ENCODE assay signal across 8 cellular contexts in the genomic region with DNA sequence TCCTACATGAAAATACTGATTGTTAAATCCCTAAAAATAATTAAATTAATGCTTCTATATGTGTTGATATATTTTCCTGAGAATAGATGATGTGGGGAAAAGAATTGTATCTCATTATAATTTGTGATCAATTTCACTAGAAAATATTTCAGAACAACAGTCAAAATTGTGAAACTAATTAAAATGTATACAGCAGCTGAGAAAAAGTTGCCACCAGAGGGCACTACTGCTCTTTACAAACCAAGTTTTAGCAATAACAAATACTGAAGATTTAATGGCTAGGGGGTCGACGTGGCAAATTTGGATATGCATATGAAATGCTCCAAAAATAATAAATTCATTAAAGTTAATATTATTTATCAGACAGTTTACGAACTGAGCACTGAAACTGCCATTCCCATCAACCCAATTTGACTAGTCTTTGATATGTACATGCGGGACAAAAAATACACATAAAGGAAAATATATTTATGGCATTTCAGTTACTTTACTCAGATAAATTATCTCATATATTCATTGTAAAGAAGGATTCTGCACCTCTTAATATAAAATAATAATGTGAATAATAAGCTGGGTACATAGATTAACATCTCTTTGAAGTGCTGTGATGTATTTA.
DNase-seq lines count a peak whose midpoint lies in the region; ATAC-seq, FAIRE-seq and TF ChIP-seq lines count a peak whose summit lies in the region.

No MANE protein-coding gene starts in this region.

- H3K27ac ChIP-seq in C4-2B (no peak overlapping the region), K562 (ENCODE audit: extremely low read depth, low read depth, low read length) (no peak overlapping the region), left lung (no peak overlapping the region), transverse colon (no peak overlapping the region)

- H3K4me1 ChIP-seq in K562 (replicated peaks in 1 of 2; ENCODE audit: control insufficient read depth in 2 of 2, insufficient read depth in 2 of 2, low read length in 2 of 2) (no peaks in the 10 kb centered on the region), left lung (no peaks in the 10 kb centered on the region), transverse colon (no peaks in the 10 kb centered on the region)

- TF ChIP-seq EP300 in K562 (IDR thresholded peaks at IDR 0.05; ENCODE audit: low read length) (no peak), transverse colon (IDR thresholded peaks at IDR 0.05; ENCODE audit: low read depth) (no peak)

- no peak for TF ChIP-seq POLR2A in K562 (conservative IDR thresholded peaks at IDR 0.05)
- no peak for TF ChIP-seq POLR2A in transverse colon (IDR thresholded peaks at IDR 0.05)

- H3K9me3 ChIP-seq in K562 (replicated peaks; ENCODE audit: control insufficient read depth, insufficient read depth, low read depth, low read length): no peaks in the 10 kb centered on the region
- no peaks in the 10 kb centered on the region for H3K9me3 ChIP-seq in left lung
- peaks cover 0 to 8% of the 10 kb centered on the region in 2 donors for H3K9me3 ChIP-seq in transverse colon

- 11% methylated on average over 4 of the region's 4 CpGs for WGBS in K562 (ENCODE audit: insufficient coverage, low coverage, missing lambda C conversion rate)
- WGBS in transverse colon (ENCODE audit: low coverage in 1 of 2), 2 donors: 31 to 32% methylated on average over 4 of the region's 4 CpGs

- H3K4me2 ChIP-seq in K562 (ENCODE audit: insufficient read depth, low read length): no peak overlapping the region

- H3K27me3 ChIP-seq in K562 (ENCODE audit: control insufficient read depth in 2 of 2, insufficient read depth in 2 of 2, low read length in 2 of 2): no peaks in the 10 kb centered on the region
- H3K27me3 ChIP-seq in left lung: no peaks in the 10 kb centered on the region
- no peaks in the 10 kb centered on the region for H3K27me3 ChIP-seq in transverse colon

- H4K20me1 ChIP-seq in K562 (replicated peaks; ENCODE audit: control insufficient read depth, insufficient read depth, low read length): no peaks in the 10 kb centered on the region

- H3K4me3 ChIP-seq in K562 (no peak overlapping the region), left lung (no peak overlapping the region), transverse colon (no peak overlapping the region)

- TF ChIP-seq RAD21 in K562 (CRISPR knock-in tag; conservative IDR thresholded peaks at IDR 0.05 in 1 of 2, IDR thresholded peaks at IDR 0.05 in 1 of 2): peak; percentile 73 to 87

- no peak overlapping the region for H2AFZ ChIP-seq in K562 (ENCODE audit: low read depth, low read length)

- in situ Hi-C loops in K562 (cut with MboI): no loop called here
- in situ Hi-C loops in transverse colon (cut with MboI; ENCODE audit: low pct_ligation_motif_present in 1 of 4, low pct_unique_long_range_greater_than_20kb in 1 of 4, low sequenced_read_pairs in 3 of 4): no loop called here

- no peak for FAIRE-seq in K562 (lab: Jason Lieb, UNC)

- H3K36me3 ChIP-seq in K562 (ENCODE audit: control insufficient read depth, insufficient read depth, low read length) (no peaks in the 10 kb centered on the region), left lung (no peaks in the 10 kb centered on the region), transverse colon (no peaks in the 10 kb centered on the region)

- TF ChIP-seq CTCF in C4-2B (conservative IDR thresholded peaks at IDR 0.05) (peak; percentile 84), GM20000 (IDR thresholded peaks at IDR 0.05; ENCODE audit: extremely low read depth, missing control alignments) (peak; percentile 52), K562 (IDR thresholded peaks at IDR 0.05 in 2 of 3, conservative IDR thresholded peaks at IDR 0.05 in 1 of 3; ENCODE audit: insufficient read depth in 2 of 3, low read depth in 1 of 3, low read length in 3 of 3) (peak; percentile 25 to 69 (median 54); a peak in 5 of 6 replicates), left lung (IDR thresholded peaks at IDR 0.05) (peak; percentile 43 to 71), transverse colon (IDR thresholded peaks at IDR 0.05) (peak; percentile 51 to 76 (median 66))

- no peaks in the 10 kb centered on the region for H3K9me1 ChIP-seq in K562 (ENCODE audit: control insufficient read depth, insufficient read depth, low read length)

- CTCF ChIA-PET in K562 (lab: Yijun Ruan, JAX; ENCODE audit: low intra/inter-chr PET ratio): no interaction called here

- POLR2A ChIA-PET in K562 (lab: Yijun Ruan, JAX): interaction anchor here (0.7 kb wide), 1 partner anchor 10 kb away, joined by 3 read pairs; no protein-coding TSS in a partner anchor

- ATAC-seq in K562 (no peak), left lung (no peak), GM21786 (IDR thresholded peaks at IDR 0.05; ENCODE audit: unreplicated experiment) (no peak), HG03045 (IDR thresholded peaks at IDR 0.05; ENCODE audit: unreplicated experiment) (no peak)

- DNase-seq in GM20000 (ENCODE audit: low spot score) (no peak), NCI-H82 treated with DMSO at 0.1 percent for 48 hours (lab: John Stamatoyannopoulos, UW; ENCODE audit: unreplicated experiment) (peak; percentile 22), K562 (ENCODE audit: extremely low read depth in 1 of 4, low spot score in 3 of 4) (peak; percentile 4 to 64 (median 14)), left lung (no peak), transverse colon (peak; percentile 12)

- H3K79me2 ChIP-seq in K562 (ENCODE audit: control insufficient read depth, insufficient read depth, low read length): no peaks in the 10 kb centered on the region

- BruUV-seq in K562 (replicated peaks; lab: Mats Ljungman, UMichigan): no TSS peak

- no peak overlapping the region for H3K9ac ChIP-seq in K562 (ENCODE audit: insufficient read depth in 1 of 2, low read depth in 2 of 2, low read length in 2 of 2)

- intact Hi-C loops in K562 (cut with micrococcal nuclease) (no loop called here), left lung (cut with DNase I) (no loop called here), transverse colon (cut with DNase I; ENCODE audit: low total_unique reads) (no loop called here)

TF ChIP-seq in K562, 482 proteins besides CTCF, POLR2A, EP300 and RAD21:
- TF ChIP-seq CEBPG (CRISPR knock-in tag; IDR thresholded peaks at IDR 0.05) (no peak), CEBPG (tag; conservative IDR thresholded peaks at IDR 0.05 in 1 of 2, IDR thresholded peaks at IDR 0.05 in 1 of 2) (peak in 1 of 2 experiments; percentile 67; a peak in 2 of 4 replicates), SMC3 (conservative IDR thresholded peaks at IDR 0.05; ENCODE audit: insufficient read depth, low read depth, low read length) (peak; percentile 41; the same call in 1 of the 2 replicates), CEBPB (tag; IDR thresholded peaks at IDR 0.05) (0 out of 2 replicates have a peak, but pooled peaks have one; percentile 23), KAT2B (IDR thresholded peaks at IDR 0.05; ENCODE audit: low read depth, low read length) (no peak)
- TF ChIP-seq, protein P1, sequence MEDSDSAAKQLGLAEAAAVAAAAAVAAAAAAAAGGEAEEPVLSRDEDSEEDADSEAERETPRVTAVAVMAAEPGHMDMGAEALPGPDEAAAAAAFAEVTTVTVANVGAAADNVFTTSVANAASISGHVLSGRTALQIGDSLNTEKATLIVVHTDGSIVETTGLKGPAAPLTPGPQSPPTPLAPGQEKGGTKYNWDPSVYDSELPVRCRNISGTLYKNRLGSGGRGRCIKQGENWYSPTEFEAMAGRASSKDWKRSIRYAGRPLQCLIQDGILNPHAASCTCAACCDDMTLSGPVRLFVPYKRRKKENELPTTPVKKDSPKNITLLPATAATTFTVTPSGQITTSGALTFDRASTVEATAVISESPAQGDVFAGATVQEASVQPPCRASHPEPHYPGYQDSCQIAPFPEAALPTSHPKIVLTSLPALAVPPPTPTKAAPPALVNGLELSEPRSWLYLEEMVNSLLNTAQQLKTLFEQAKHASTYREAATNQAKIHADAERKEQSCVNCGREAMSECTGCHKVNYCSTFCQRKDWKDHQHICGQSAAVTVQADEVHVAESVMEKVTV (CRISPR knock-in tag; IDR thresholded peaks at IDR 0.05): peak; percentile 46

Comparison
In these comparisons a context has a peak if more than half of its experiments do, and no peak if none do; other contexts are left out.
1. DNase-seq: peak in NCI-H82 treated with DMSO at 0.1 percent for 48 hours (single experiment), K562 (4 of 4) and transverse colon (single experiment); none in GM20000 (single experiment) and left lung (0 of 2).
2. Peak in every context shown above with its lines, with median percentiles within 50 percentile points of each other: CTCF ChIP-seq.